8 cellular contexts compared by ENCODE assay signal in genomic region chr17:17300624-17301568, GRCh38. TPM values are rescaled to one million over a fixed set of nuclear protein-coding genes. Genes with fewer than 3 reads are reported as not detected.
DNase-seq lines count a peak whose midpoint lies in the region; ATAC-seq and TF ChIP-seq lines count a peak whose summit lies in the region.

No MANE protein-coding gene starts in this region.

- DNase-seq in H7, result peak; percentile 92
- DNase-seq in T-cell, result peak in 30 of 34 experiments; percentile 8 to 58 (median 40)
- DNase-seq in astrocyte of the cerebellum (ENCODE audit: low read depth), result no peak
- DNase-seq in spleen, result peak; percentile 86
- no peak for DNase-seq in NCI-H2171 treated with DMSO at 0.1 percent for 48 hours (lab: John Stamatoyannopoulos, UW)
- DNase-seq in RKO (ENCODE audit: low spot score), result no peak

- H3K4me3 Mint-ChIP-seq in T-cell, result peak overlapping the region; percentile 28 to 57 (median 50)

- peaks cover 18 to 48% (median 41%) of the 10 kb centered on the region in 6 donors for H3K4me1 ChIP-seq in spleen

- peaks cover 0 to 5% of the 10 kb centered on the region in 2 donors for H3K27me3 Mint-ChIP-seq in T-cell

- H3K36me3 Mint-ChIP-seq in T-cell, result no peaks in the 10 kb centered on the region

- in situ Hi-C loops in astrocyte of the cerebellum (cut with HindIII; ENCODE audit: low sequenced_read_pairs), result no loop called here

- 10 to 15% (median 11%) methylated on average over 32 to 35 of the region's 35 CpGs for WGBS in spleen, 5 donors

- peak overlapping the region in 2 of 8 donors; percentile 35 to 57 for H3K27ac ChIP-seq in spleen

- H3K9me3 ChIP-seq in iPS-18c (ENCODE audit: control insufficient read depth, insufficient read depth, low read length) (no peaks in the 10 kb centered on the region), spleen (no peaks in the 10 kb centered on the region)

- peaks cover 31 to 32% (median 31%) of the 10 kb centered on the region in 3 donors for H3K4me1 Mint-ChIP-seq in T-cell

- POLR2A ChIA-PET in T-cell (lab: Charles Lee), result interaction anchor here in 1 of 2 donors (0.5 to 0.9 kb wide), 2 partner anchors 20 to 535 kb away, joined by 3 to 5 read pairs; no protein-coding TSS in a partner anchor

- intact Hi-C loops in spleen (cut with DNase I; ENCODE audit: low total_unique reads), result no loop called here

- peak; percentile 29 to 59 (median 32) for ATAC-seq in T-cell (replicated peaks in 1 of 4)
- ATAC-seq in GM19328 (IDR thresholded peaks at IDR 0.05; ENCODE audit: unreplicated experiment), result no peak

- TF ChIP-seq CTCF in astrocyte of the cerebellum (IDR thresholded peaks at IDR 0.05; ENCODE audit: low read depth, low read length, missing control alignments) (no peak), spleen (IDR thresholded peaks at IDR 0.05 in 8 of 11, conservative IDR thresholded peaks at IDR 0.05 in 3 of 11) (no peak)

- peaks cover 9% of the 10 kb centered on the region for H3K27me3 ChIP-seq in H7 (ENCODE audit: control insufficient read depth, insufficient read depth, low read length)
- H3K27me3 ChIP-seq in spleen (replicated peaks in 1 of 7), result peaks cover 0 to 9% (median 0%) of the 10 kb centered on the region in 7 donors

- CTCF ChIA-PET in T-cell (lab: Charles Lee), result no interaction called here

- peak overlapping the region; percentile 79 for H3K4me3 ChIP-seq in H7 (ENCODE audit: insufficient read depth, low read depth, low read length)
- H3K4me3 ChIP-seq in astrocyte of the cerebellum (ENCODE audit: low read depth, low read length), result peak overlapping the region; percentile 16
- H3K4me3 ChIP-seq in iPS-18c (ENCODE audit: insufficient read depth, low read depth, low read length), result peak overlapping the region; percentile 89
- H3K4me3 ChIP-seq in spleen, result peak overlapping the region; percentile 16 to 71 (median 44)

- no peak overlapping the region for H3K27ac Mint-ChIP-seq in T-cell

- no peaks in the 10 kb centered on the region for H3K9me3 Mint-ChIP-seq in T-cell

- TF ChIP-seq POLR2A in spleen (IDR thresholded peaks at IDR 0.05), result no peak

- no peaks in the 10 kb centered on the region for H3K36me3 ChIP-seq in H7 (replicated peaks; ENCODE audit: control insufficient read depth, insufficient read depth, low read length)
- H3K36me3 ChIP-seq in spleen, result no peaks in the 10 kb centered on the region

RNA-seq across cellular contexts. Expression of gene NT5M, which starts 2.3 kb away (rescaled TPM):
- 14.5 and 41.2 TPM in 2 replicates for total RNA-seq in H7 (2014; rRNA removed; shearing (Covaris generic))
- total RNA-seq in T-cell (1 to 10 TPM; 1.4 to 3.0 (median 2.1) TPM), spleen (1 to 10 TPM; 1.9 to 3.6 (median 2.8) TPM)
- 1 to 10 TPM; 1.2 to 2.6 (median 2.1) TPM for polyA plus RNA-seq in spleen

RNA-seq across cellular contexts. Expression of gene COPS3, which starts 19.9 kb away (rescaled TPM):
- total RNA-seq in H7 (2014; rRNA removed; shearing (Covaris generic)), result 106 and 125 TPM in 2 replicates
- 10 to 100 TPM; 50.7 to 77.2 (median 55.6) TPM for total RNA-seq in T-cell
- 10 to 100 TPM; 36.5 to 58.9 (median 47.5) TPM for total RNA-seq in spleen
- 10 to 100 TPM; 29.9 to 39.1 (median 39.1) TPM for polyA plus RNA-seq in spleen

Comparison
In these comparisons a context has a peak if more than half of its experiments do, and no peak if none do; other contexts are left out.
1. DNase-seq: peak in H7 (single experiment), T-cell (30 of 34) and spleen (single experiment); none in astrocyte of the cerebellum (single experiment), NCI-H2171 treated with DMSO at 0.1 percent for 48 hours (single experiment) and RKO (single experiment).
2. H3K4me3 ChIP-seq: peak in every context shown above with its lines; median percentile 89 in iPS-18c; 79 in H7; 44 in spleen; 16 in astrocyte of the cerebellum.